ENCODE assay signal across 13 cellular contexts in genomic region chr3:98600412-98601095, GRCh38. TPM values are rescaled to one million over a fixed set of nuclear protein-coding genes. Genes with fewer than 3 reads are reported as not detected.
DNase-seq lines count a peak whose midpoint lies in the region; ATAC-seq, FAIRE-seq and TF ChIP-seq lines count a peak whose summit lies in the region.
"Had no signal": no experiment of that assay in that cellular context is flagged by ENCODE, and none has a peak within 500 bp of the region (broad histone marks: within the 10 kb centered on the region; RNA-seq: fewer than 3 reads in every experiment).

No MANE protein-coding gene starts in this region.

- no peak overlapping the region for H3K4me3 Mint-ChIP-seq in activated naive CD8-positive, alpha-beta T cell treated with anti-CD3 and anti-CD28 coated beads for 36 hours

- in situ Hi-C loops in GM12878 (cut with MboI): loop anchor here (5.0 to 25.0 kb wide), 2 partner anchors 212 to 1162 kb away; no protein-coding TSS in a partner anchor

- WGBS in GM12878 (ENCODE audit: insufficient coverage, insufficient replicate concordance, low lambda C conversion rate, missing lambda C conversion rate): 49% methylated on average over 4 of the region's 4 CpGs
- 77 to 85% methylated on average over 4 of the region's 4 CpGs for WGBS in testis, 2 donors

- H3K36me3 Mint-ChIP-seq in activated naive CD8-positive, alpha-beta T cell treated with anti-CD3 and anti-CD28 coated beads for 36 hours: no peaks in the 10 kb centered on the region

- H3K27ac ChIP-seq in GM12878 (ENCODE audit: control insufficient read depth, insufficient read depth) (0 out of 2 replicates have a peak overlapping the region, but pooled peaks have one; percentile 8), caudate nucleus (ENCODE audit: low read depth, low read length) (no peak overlapping the region), testis (no peak overlapping the region)
- H3K27ac ChIP-seq: heart right ventricle, KMS-11 had no signal

- H3K4me2 ChIP-seq in GM12878 (ENCODE audit: control insufficient read depth, insufficient read depth): peak overlapping the region; percentile 54; the same call in 1 of the 2 replicates
- H3K4me2 ChIP-seq: KMS-11 had no signal

- CTCF ChIA-PET in GM12878 (lab: Yijun Ruan, JAX): interaction anchor here (0.6 to 8.3 kb wide), 33 partner anchors 9 to 931 kb away, joined by 3 to 373 read pairs (median 5); partner anchors contain the start of genes CLDND1 and ST3GAL6

- H3K36me3 ChIP-seq in GM12878 (ENCODE audit: control insufficient read depth in 2 of 2, insufficient read depth in 2 of 2, low read length in 1 of 2) (no peaks in the 10 kb centered on the region), testis (ENCODE audit: low read depth, missing control alignments) (no peaks in the 10 kb centered on the region)
- H3K36me3 ChIP-seq: heart right ventricle had no signal

- no peaks in the 10 kb centered on the region for H3K79me2 ChIP-seq in GM12878 (ENCODE audit: control insufficient read depth, insufficient read depth, low read length)

- H3K4me3 ChIP-seq in GM12878 (no peak overlapping the region), testis (no peak overlapping the region)
- H3K4me3 ChIP-seq: heart right ventricle had no signal

- H3K4me1 ChIP-seq in GM12878 (ENCODE audit: control insufficient read depth, insufficient read depth, low read length) (peaks cover 12% of the 10 kb centered on the region), testis (no peaks in the 10 kb centered on the region)

- TF ChIP-seq RAD21 in GM12878 (IDR thresholded peaks at IDR 0.05; ENCODE audit: insufficient read depth, low read depth, low read length): no peak

- no peaks in the 10 kb centered on the region for H3K9me3 Mint-ChIP-seq in activated naive CD8-positive, alpha-beta T cell treated with anti-CD3 and anti-CD28 coated beads for 36 hours

- H3K27me3 ChIP-seq in GM12878 (replicated peaks in 1 of 2; ENCODE audit: control insufficient read depth in 2 of 2, insufficient read depth in 2 of 2, low read length in 1 of 2) (no peaks in the 10 kb centered on the region), testis (no peaks in the 10 kb centered on the region)
- H3K27me3 ChIP-seq: heart right ventricle had no signal

- ATAC-seq in GM18907 (IDR thresholded peaks at IDR 0.05; ENCODE audit: unreplicated experiment) (peak; percentile 66), GM21619 (IDR thresholded peaks at IDR 0.05; ENCODE audit: unreplicated experiment) (peak; percentile 58), HG03108 (IDR thresholded peaks at IDR 0.05; ENCODE audit: unreplicated experiment) (peak; percentile 52), GM12878 (peak; percentile 70)
- ATAC-seq: heart right ventricle had no signal

- H3K27ac Mint-ChIP-seq in activated naive CD8-positive, alpha-beta T cell treated with anti-CD3 and anti-CD28 coated beads for 36 hours: no peak overlapping the region

- no TSS peak for BruUV-seq in GM12878 (replicated peaks; lab: Mats Ljungman, UMichigan)

- SMC1A ChIA-PET in GM12878 (lab: Charles Lee; ENCODE audit: uncharacterized antibody, unreplicated experiment): interaction anchor here (0.6 to 16.9 kb wide), 35 partner anchors 11 to 564 kb away, joined by 3 to 408 read pairs (median 4); partner anchors contain the start of gene DCBLD2

- RAD21 ChIA-PET in GM12878 (lab: Charles Lee; ENCODE audit: unreplicated experiment): interaction anchor here (0.5 to 7.9 kb wide), 26 partner anchors 9 to 562 kb away, joined by 3 to 224 read pairs (median 6); partner anchors contain the start of gene CPOX

- TF ChIP-seq EP300 in GM12878 (IDR thresholded peaks at IDR 0.05; ENCODE audit: borderline replicate concordance in 1 of 2, control insufficient read depth in 1 of 2, low read depth in 2 of 2, low read length in 2 of 2): peak; percentile 41 to 74; a peak in 2 of 4 replicates

- peak; percentile 48 for DNase-seq in GM12878 (ENCODE audit: low read depth, low spot score)
- no peak for DNase-seq in NCI-H2029 treated with DMSO at 0.1 percent for 48 hours (lab: John Stamatoyannopoulos, UW)
- DNase-seq in activated naive CD8-positive, alpha-beta T cell treated with anti-CD3 and anti-CD28 coated beads for 36 hours: no peak
- DNase-seq in caudate nucleus (lab: John Stamatoyannopoulos, UW): no peak
- DNase-seq in testis: no peak
- DNase-seq: C1 segment of cervical spinal cord, heart right ventricle, occipital lobe had no signal

- POLR2A ChIA-PET in GM12878 (lab: Charles Lee): interaction anchor here (0.8 kb wide), 1 partner anchor 163 kb away, joined by 4 read pairs; no protein-coding TSS in a partner anchor

- H3K9ac ChIP-seq in GM12878 (ENCODE audit: control insufficient read depth, insufficient read depth, low read length): no peak overlapping the region
- H3K9ac ChIP-seq: KMS-11 had no signal

- H3K4me1 Mint-ChIP-seq in activated naive CD8-positive, alpha-beta T cell treated with anti-CD3 and anti-CD28 coated beads for 36 hours: peaks cover 4% of the 10 kb centered on the region

- peaks cover 6% of the 10 kb centered on the region for H3K27me3 Mint-ChIP-seq in activated naive CD8-positive, alpha-beta T cell treated with anti-CD3 and anti-CD28 coated beads for 36 hours

- intact Hi-C loops in GM12878 (cut with micrococcal nuclease; ENCODE audit: unreplicated experiment) (loop anchor here (1.0 to 5.0 kb wide), 2 partner anchors 209 to 392 kb away; no protein-coding TSS in a partner anchor), testis (cut with DNase I; ENCODE audit: low total_unique reads) (no loop called here)

- H4K20me1 ChIP-seq in GM12878 (ENCODE audit: control insufficient read depth, insufficient read depth): no peaks in the 10 kb centered on the region

- no peak for TF ChIP-seq POLR2A in GM12878 (IDR thresholded peaks at IDR 0.05; ENCODE audit: low read depth, low read length)
- TF ChIP-seq POLR2A in testis (IDR thresholded peaks at IDR 0.05): no peak

- no peak overlapping the region for H2AFZ ChIP-seq in GM12878 (ENCODE audit: control insufficient read depth, low read depth, low read length)

- H3K9me3 ChIP-seq in GM12878 (replicated peaks; ENCODE audit: control insufficient read depth, insufficient read depth, low read length) (no peaks in the 10 kb centered on the region; the same call in 2 of the 3 replicates), testis (no peaks in the 10 kb centered on the region)
- H3K9me3 ChIP-seq: heart right ventricle had no signal

- TF ChIP-seq CTCF in GM12878 (IDR thresholded peaks at IDR 0.05 in 2 of 3, conservative IDR thresholded peaks at IDR 0.05 in 1 of 3; ENCODE audit: control insufficient read depth in 2 of 3, extremely low read depth in 1 of 3, insufficient read depth in 1 of 3, low read depth in 3 of 3, low read length in 3 of 3) (no peak), testis (IDR thresholded peaks at IDR 0.05) (no peak)

- FAIRE-seq in GM12878 (lab: Jason Lieb, UNC): no peak
- FAIRE-seq: H54 had no signal

TF ChIP-seq in GM12878, 131 proteins besides CTCF, POLR2A, EP300 and RAD21 (continues in another document):
- TF ChIP-seq, protein P1, sequence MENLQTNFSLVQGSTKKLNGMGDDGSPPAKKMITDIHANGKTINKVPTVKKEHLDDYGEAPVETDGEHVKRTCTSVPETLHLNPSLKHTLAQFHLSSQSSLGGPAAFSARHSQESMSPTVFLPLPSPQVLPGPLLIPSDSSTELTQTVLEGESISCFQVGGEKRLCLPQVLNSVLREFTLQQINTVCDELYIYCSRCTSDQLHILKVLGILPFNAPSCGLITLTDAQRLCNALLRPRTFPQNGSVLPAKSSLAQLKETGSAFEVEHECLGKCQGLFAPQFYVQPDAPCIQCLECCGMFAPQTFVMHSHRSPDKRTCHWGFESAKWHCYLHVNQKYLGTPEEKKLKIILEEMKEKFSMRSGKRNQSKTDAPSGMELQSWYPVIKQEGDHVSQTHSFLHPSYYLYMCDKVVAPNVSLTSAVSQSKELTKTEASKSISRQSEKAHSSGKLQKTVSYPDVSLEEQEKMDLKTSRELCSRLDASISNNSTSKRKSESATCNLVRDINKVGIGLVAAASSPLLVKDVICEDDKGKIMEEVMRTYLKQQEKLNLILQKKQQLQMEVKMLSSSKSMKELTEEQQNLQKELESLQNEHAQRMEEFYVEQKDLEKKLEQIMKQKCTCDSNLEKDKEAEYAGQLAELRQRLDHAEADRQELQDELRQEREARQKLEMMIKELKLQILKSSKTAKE (IDR thresholded peaks at IDR 0.05; ENCODE audit: low read depth, poor library complexity, severe bottlenecking): no peak
- TF ChIP-seq NFYA (IDR thresholded peaks at IDR 0.05; ENCODE audit: borderline replicate concordance, low read depth, low read length): no peak
- no peak for TF ChIP-seq MYC (IDR thresholded peaks at IDR 0.05; ENCODE audit: insufficient read depth, insufficient read length, insufficient replicate concordance, low read length, severe bottlenecking)
- TF ChIP-seq ZNF24 (IDR thresholded peaks at IDR 0.05): peak; percentile 96
- no peak for TF ChIP-seq POLR2AphosphoS2 (IDR thresholded peaks at IDR 0.05; ENCODE audit: low read depth, low read length)
- TF ChIP-seq RAD51 (IDR thresholded peaks at IDR 0.05): peak; percentile 63; the same call in 1 of the 2 replicates

RNA-seq across cellular contexts. Expression of gene CPOX, which starts 7.1 kb away (rescaled TPM):
- 67.1 and 69.2 TPM in 2 replicates for total RNA-seq in GM12878 (2013; cell fraction: nucleolus; rRNA removed)
- 71.8 and 75.9 TPM in 2 replicates for total RNA-seq in GM12878 (2014; rRNA removed)
- total RNA-seq in GM12878 (2014; rRNA removed; fragmentation: Illumina TruSeq; extraction: Trizol): 51.0 and 53.2 TPM in 2 replicates
- 69.4 and 72.6 TPM in 2 replicates for total RNA-seq in GM12878 (2021)
- 31.0 TPM for polyA plus RNA-seq in GM12878 (2011; ENCODE audit: low read depth)
- 65.8 and 67.0 TPM in 2 replicates for polyA plus RNA-seq in GM12878 (2011; rRNA removed)
- 37.8 and 41.4 TPM in 2 replicates for polyA plus RNA-seq in GM12878 (2011; cell fraction: cytosol; rRNA removed)
- polyA plus RNA-seq in GM12878 (2011; cell fraction: nucleus; rRNA removed): 79.0 and 107 TPM in 2 replicates
- polyA plus RNA-seq in GM12878 (2012): 44.9 and 69.6 TPM in 2 replicates
- 61.8 and 63.7 TPM in 2 replicates for polyA plus RNA-seq in GM12878 (2014; fragmentation: Illumina TruSeq; extraction: Trizol)
- polyA plus RNA-seq in GM12878 (2014; fragmentation: Nextera tagmentation; extraction: Ambion mirVana): 10 to 100 TPM; 40.7 to 45.8 TPM
- 66.4 and 78.0 TPM in 2 replicates for polyA plus RNA-seq in GM12878 (2014; rRNA removed)
- 10 to 100 TPM; 63.3 to 67.6 TPM for polyA plus RNA-seq in GM12878 (2016; fragmentation: Nextera tagmentation; extraction: Ambion mirVana)
- polyA minus RNA-seq in GM12878 (2011; rRNA and poly(A)+ RNA removed): 31.7 and 38.3 TPM in 2 replicates
- polyA minus RNA-seq in GM12878 (2011; cell fraction: cytosol; rRNA and poly(A)+ RNA removed): 13.1 and 19.1 TPM in 2 replicates
- polyA minus RNA-seq in GM12878 (2011; cell fraction: nucleus; rRNA and poly(A)+ RNA removed): 23.1 and 39.6 TPM in 2 replicates
- total RNA-seq in activated naive CD8-positive, alpha-beta T cell treated with anti-CD3 and anti-CD28 coated beads for 36 hours: 10 to 100 TPM; 48.6 to 54.7 TPM
- total RNA-seq in testis: 10 to 100 TPM; 21.7 to 25.4 TPM
- polyA plus RNA-seq in testis (ENCODE audit: insufficient read depth, low read depth, low replicate concordance): 9.3 TPM
